ENCODE assay signal across 3 cellular contexts in the genomic region with DNA sequence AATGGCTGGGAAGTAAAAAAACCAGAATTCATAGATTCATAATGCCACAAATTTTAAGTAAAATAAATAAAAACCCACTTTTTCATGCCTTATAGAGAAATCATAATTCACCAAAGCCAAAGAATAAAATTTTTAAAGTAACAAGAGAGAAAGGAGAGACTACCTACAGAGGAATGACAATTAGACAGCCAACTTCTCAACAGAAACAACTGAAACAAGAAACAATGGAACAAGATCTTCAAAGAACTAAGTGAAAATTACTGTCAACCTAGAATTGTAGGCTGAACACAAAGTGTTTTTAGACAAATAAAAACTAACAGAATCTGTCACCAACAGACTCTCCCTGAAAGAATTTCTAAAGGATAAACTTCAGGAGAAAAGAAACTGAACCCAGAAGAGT.
TF ChIP-seq lines count a peak whose summit lies in the region.

No MANE protein-coding gene starts in this region.

TF ChIP-seq in HepG2, 621 proteins besides CTCF, POLR2A, EP300 and RAD21:
- TF ChIP-seq ZNF619 (CRISPR knock-in tag; IDR thresholded peaks at IDR 0.05) (no peak), ZNF317 (CRISPR knock-in tag; IDR thresholded peaks at IDR 0.05) (peak; percentile 90), ZNF501 (CRISPR knock-in tag; IDR thresholded peaks at IDR 0.05) (no peak)

TF ChIP-seq in WTC11, 78 proteins besides CTCF, POLR2A, EP300 and RAD21:
- TF ChIP-seq JUN (CRISPR knock-in tag; IDR thresholded peaks at IDR 0.05) (no peak), ZNF317 (CRISPR knock-in tag; IDR thresholded peaks at IDR 0.05; ENCODE audit: borderline replicate concordance, low read depth) (peak; percentile 91)
- TF ChIP-seq, protein P1, sequence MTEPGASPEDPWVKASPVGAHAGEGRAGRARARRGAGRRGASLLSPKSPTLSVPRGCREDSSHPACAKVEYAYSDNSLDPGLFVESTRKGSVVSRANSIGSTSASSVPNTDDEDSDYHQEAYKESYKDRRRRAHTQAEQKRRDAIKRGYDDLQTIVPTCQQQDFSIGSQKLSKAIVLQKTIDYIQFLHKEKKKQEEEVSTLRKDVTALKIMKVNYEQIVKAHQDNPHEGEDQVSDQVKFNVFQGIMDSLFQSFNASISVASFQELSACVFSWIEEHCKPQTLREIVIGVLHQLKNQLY (CRISPR knock-in tag; IDR thresholded peaks at IDR 0.05) = no peak
- TF ChIP-seq, protein P2, sequence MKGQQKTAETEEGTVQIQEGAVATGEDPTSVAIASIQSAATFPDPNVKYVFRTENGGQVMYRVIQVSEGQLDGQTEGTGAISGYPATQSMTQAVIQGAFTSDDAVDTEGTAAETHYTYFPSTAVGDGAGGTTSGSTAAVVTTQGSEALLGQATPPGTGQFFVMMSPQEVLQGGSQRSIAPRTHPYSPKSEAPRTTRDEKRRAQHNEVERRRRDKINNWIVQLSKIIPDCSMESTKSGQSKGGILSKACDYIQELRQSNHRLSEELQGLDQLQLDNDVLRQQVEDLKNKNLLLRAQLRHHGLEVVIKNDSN (CRISPR knock-in tag; IDR thresholded peaks at IDR 0.05) = no peak

TF ChIP-seq in K562, 482 proteins besides CTCF, POLR2A, EP300 and RAD21:
- peak in 1 of 2 experiments; percentile 68; a peak in 2 of 3 replicates for TF ChIP-seq CBX3 (IDR thresholded peaks at IDR 0.05; ENCODE audit: borderline replicate concordance in 1 of 2, low read length in 2 of 2)
- peak; percentile 60; the same call in 1 of the 2 replicates for TF ChIP-seq CBX5 (IDR thresholded peaks at IDR 0.05; ENCODE audit: borderline replicate concordance, low read depth)
- no peak for TF ChIP-seq FOS (IDR thresholded peaks at IDR 0.05; ENCODE audit: extremely low read depth, insufficient read length)
